Comparison of ENCODE assay signal across 19 cellular contexts in the genomic region with DNA sequence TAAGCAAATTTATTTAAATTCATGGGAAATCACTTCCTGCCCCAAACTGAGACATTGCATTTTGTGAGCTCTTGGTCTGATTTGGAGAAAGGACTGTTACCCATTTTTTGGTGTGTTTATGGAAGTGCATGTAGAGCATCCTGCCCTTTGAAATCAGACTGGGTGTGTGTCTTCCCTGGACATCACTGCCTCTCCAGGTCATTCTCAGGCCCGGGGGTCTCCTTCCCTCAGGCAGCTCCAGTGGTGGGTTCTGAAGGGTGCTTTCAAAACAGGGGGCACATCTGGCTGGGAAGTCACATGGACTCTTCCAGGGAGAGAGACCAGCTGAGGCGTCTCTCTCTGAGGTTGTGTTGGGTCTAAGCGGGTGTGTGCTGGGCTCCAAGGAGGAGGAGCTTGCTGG. TPM values are rescaled to one million over a fixed set of nuclear protein-coding genes. Genes with fewer than 3 reads are reported as not detected.
"Had no signal": no experiment of that assay in that cellular context is flagged by ENCODE, and none has a peak within 500 bp of the region (broad histone marks: within the 10 kb centered on the region; RNA-seq: fewer than 3 reads in every experiment).

No MANE protein-coding gene starts in this region.

RNA-seq across cellular contexts. Expression of gene PPIAL4D, which starts 7.8 kb away (rescaled TPM):
- total RNA-seq: activated B cell treated with CpG ODN at 0.5 μM for 24 hours; activated CD4-positive, alpha-beta memory T cell treated with anti-CD3 and anti-CD28 coated beads for 36 hours; activated naive CD4-positive, alpha-beta T cell treated with anti-CD3 and anti-CD28 coated beads for 36 hours; activated T-helper 1 cell treated with anti-CD3 and anti-CD28 coated beads, Interleukin-12 subunit alpha, Interleukin-12 subunit beta, Interleukin-2, Interleukin-4 antibody, amounts not matched to agents 30 ng/mL and 10 ng/mL and 1 ng/mL, durations not matched to agents 14 hours and 24 hours and 36 hours; activated T-helper 2 cell treated with anti-CD3 and anti-CD28 coated beads, Interferon-gamma antibody, Interleukin-2, Interleukin-4, amounts not matched to agents 10 μg/mL and 5 μg/mL and 100 μg/mL, durations not matched to agents 14 hours and 24 hours and 36 hours; astrocyte; bronchial epithelial cell; cardiac septum; cerebellum; endothelial cell of umbilical vein; esophagus squamous epithelium; fibroblast of lung; fibroblast of villous mesenchyme; gastroesophageal sphincter; glomerular endothelial cell; heart right ventricle; T-helper 17 cell had no signal
- polyA plus RNA-seq: adipose tissue, endothelial cell of umbilical vein, esophagus, fibroblast of lung, heart right ventricle had no signal
